ENCODE assay signal across 17 cellular contexts in genomic region chr19:18338471-18339001, GRCh38. TPM values are rescaled to one million over a fixed set of nuclear protein-coding genes. Genes with fewer than 3 reads are reported as not detected.
A peak's percentile ranks its signal among the peaks of the same experiment; 100 is the strongest.
DNase-seq lines count a peak whose midpoint lies in the region; TF ChIP-seq lines count a peak whose summit lies in the region.
"Had no signal": no experiment of that assay in that cellular context is flagged by ENCODE, and none has a peak within 500 bp of the region (broad histone marks: within the 10 kb centered on the region; RNA-seq: fewer than 3 reads in every experiment).

No MANE protein-coding gene starts in this region.

- DNase-seq in T-helper 1 cell (no peak), NCI-H187 (lab: John Stamatoyannopoulos, UW) (no peak), RPMI8226 (no peak)
- DNase-seq in activated T-helper 2 cell treated with anti-CD3 and anti-CD28 coated beads, Interferon-gamma antibody, Interleukin-2, Interleukin-4, amounts not matched to agents 10 μg/mL and 5 μg/mL and 100 μg/mL, durations not matched to agents 14 hours and 24 hours and 36 hours (ENCODE audit: low spot score) = no peak
- DNase-seq: 8988T; activated effector memory CD4-positive, alpha-beta T cell treated with anti-CD3 and anti-CD28 coated beads, Interleukin-2, amount 50 U/mL, for 16 hours; COR-L47; effector CD4-positive, alpha-beta T cell; KBM-7; NCI-H1092 treated with DMSO at 0.1 percent for 48 hours; NCI-H2171 treated with DMSO at 0.1 percent for 48 hours; stimulated activated naive CD4-positive, alpha-beta T cell treated with Interleukin-2 at 50 U/mL for 16 hours; T1000; upper lobe of right lung had no signal

- intact Hi-C loops in activated T-helper 2 cell treated with anti-CD3 and anti-CD28 coated beads, Interferon-gamma antibody, Interleukin-2, Interleukin-4, amounts not matched to agents 10 μg/mL and 5 μg/mL and 100 μg/mL, durations not matched to agents 14 hours and 24 hours and 36 hours (cut with micrococcal nuclease) = no loop called here

- no peaks in the 10 kb centered on the region for H3K9me3 Mint-ChIP-seq in T-helper 1 cell treated with Interleukin-12 subunit alpha and Interleukin-12 subunit beta and Interleukin-4 antibody, amounts not matched to agents 30 μg/mL and 1 μg/mL, for 36 hours
- H3K9me3 Mint-ChIP-seq in activated T-helper 2 cell treated with anti-CD3 and anti-CD28 coated beads, Interferon-gamma antibody, Interleukin-2, Interleukin-4, amounts not matched to agents 10 μg/mL and 5 μg/mL and 100 μg/mL, durations not matched to agents 14 hours and 24 hours and 36 hours = no peaks in the 10 kb centered on the region
- H3K9me3 Mint-ChIP-seq in nephron = no peaks in the 10 kb centered on the region

- H3K4me1 Mint-ChIP-seq in T-helper 1 cell treated with Interleukin-12 subunit alpha and Interleukin-12 subunit beta and Interleukin-4 antibody, amounts not matched to agents 30 μg/mL and 1 μg/mL, for 36 hours (ENCODE audit: low read depth) = peaks cover 8% of the 10 kb centered on the region
- H3K4me1 Mint-ChIP-seq in activated T-helper 2 cell treated with anti-CD3 and anti-CD28 coated beads, Interferon-gamma antibody, Interleukin-2, Interleukin-4, amounts not matched to agents 10 μg/mL and 5 μg/mL and 100 μg/mL, durations not matched to agents 14 hours and 24 hours and 36 hours (ENCODE audit: low read depth) = peaks cover 6% of the 10 kb centered on the region
- peaks cover 5% of the 10 kb centered on the region for H3K4me1 Mint-ChIP-seq in nephron

- H3K36me3 Mint-ChIP-seq in T-helper 1 cell treated with Interleukin-12 subunit alpha and Interleukin-12 subunit beta and Interleukin-4 antibody, amounts not matched to agents 30 μg/mL and 1 μg/mL, for 36 hours (ENCODE audit: low read depth) = peaks cover 4% of the 10 kb centered on the region
- H3K36me3 Mint-ChIP-seq in activated T-helper 2 cell treated with anti-CD3 and anti-CD28 coated beads, Interferon-gamma antibody, Interleukin-2, Interleukin-4, amounts not matched to agents 10 μg/mL and 5 μg/mL and 100 μg/mL, durations not matched to agents 14 hours and 24 hours and 36 hours (ENCODE audit: low read depth) = no peaks in the 10 kb centered on the region
- H3K36me3 Mint-ChIP-seq in nephron (ENCODE audit: low read depth) = no peaks in the 10 kb centered on the region

- peak overlapping the region; percentile 21 for H3K4me3 Mint-ChIP-seq in T-helper 1 cell treated with Interleukin-12 subunit alpha and Interleukin-12 subunit beta and Interleukin-4 antibody, amounts not matched to agents 30 μg/mL and 1 μg/mL, for 36 hours
- H3K4me3 Mint-ChIP-seq in activated T-helper 2 cell treated with anti-CD3 and anti-CD28 coated beads, Interferon-gamma antibody, Interleukin-2, Interleukin-4, amounts not matched to agents 10 μg/mL and 5 μg/mL and 100 μg/mL, durations not matched to agents 14 hours and 24 hours and 36 hours (ENCODE audit: low read depth) = peak overlapping the region; percentile 64
- H3K4me3 Mint-ChIP-seq in nephron = peak overlapping the region; percentile 60 to 81 (median 69)

- TF ChIP-seq CTCF in nephron (IDR thresholded peaks at IDR 0.05; ENCODE audit: unreplicated experiment in 3 of 3) = no peak

- H3K27me3 Mint-ChIP-seq in T-helper 1 cell treated with Interleukin-12 subunit alpha and Interleukin-12 subunit beta and Interleukin-4 antibody, amounts not matched to agents 30 μg/mL and 1 μg/mL, for 36 hours (ENCODE audit: low read depth) = no peaks in the 10 kb centered on the region
- no peaks in the 10 kb centered on the region for H3K27me3 Mint-ChIP-seq in activated T-helper 2 cell treated with anti-CD3 and anti-CD28 coated beads, Interferon-gamma antibody, Interleukin-2, Interleukin-4, amounts not matched to agents 10 μg/mL and 5 μg/mL and 100 μg/mL, durations not matched to agents 14 hours and 24 hours and 36 hours (ENCODE audit: low read depth)
- H3K27me3 Mint-ChIP-seq in nephron (ENCODE audit: low read depth) = peaks cover 4% of the 10 kb centered on the region

- no peak overlapping the region for H3K27ac Mint-ChIP-seq in T-helper 1 cell treated with Interleukin-12 subunit alpha and Interleukin-12 subunit beta and Interleukin-4 antibody, amounts not matched to agents 30 μg/mL and 1 μg/mL, for 36 hours
- H3K27ac Mint-ChIP-seq in activated T-helper 2 cell treated with anti-CD3 and anti-CD28 coated beads, Interferon-gamma antibody, Interleukin-2, Interleukin-4, amounts not matched to agents 10 μg/mL and 5 μg/mL and 100 μg/mL, durations not matched to agents 14 hours and 24 hours and 36 hours = no peak overlapping the region
- peak overlapping the region; percentile 53 to 83 (median 56) for H3K27ac Mint-ChIP-seq in nephron

RNA-seq across cellular contexts. Expression of gene PGPEP1, which starts 1.9 kb away (rescaled TPM):
- total RNA-seq in activated T-helper 2 cell treated with anti-CD3 and anti-CD28 coated beads, Interferon-gamma antibody, Interleukin-2, Interleukin-4, amounts not matched to agents 10 μg/mL and 5 μg/mL and 100 μg/mL, durations not matched to agents 14 hours and 24 hours and 36 hours = 24.9 and 29.4 TPM in 2 replicates

RNA-seq across cellular contexts. Expression of gene LSM4, which starts 15.7 kb away (rescaled TPM):
- total RNA-seq in activated T-helper 2 cell treated with anti-CD3 and anti-CD28 coated beads, Interferon-gamma antibody, Interleukin-2, Interleukin-4, amounts not matched to agents 10 μg/mL and 5 μg/mL and 100 μg/mL, durations not matched to agents 14 hours and 24 hours and 36 hours = 198 and 208 TPM in 2 replicates

RNA-seq across cellular contexts. Expression of gene GDF15, which starts 47.4 kb away (rescaled TPM):
- total RNA-seq in activated T-helper 2 cell treated with anti-CD3 and anti-CD28 coated beads, Interferon-gamma antibody, Interleukin-2, Interleukin-4, amounts not matched to agents 10 μg/mL and 5 μg/mL and 100 μg/mL, durations not matched to agents 14 hours and 24 hours and 36 hours = not detected in 2 replicates

RNA-seq across cellular contexts. Expression of gene JUND, which starts 57.1 kb away (rescaled TPM):
- total RNA-seq in activated T-helper 2 cell treated with anti-CD3 and anti-CD28 coated beads, Interferon-gamma antibody, Interleukin-2, Interleukin-4, amounts not matched to agents 10 μg/mL and 5 μg/mL and 100 μg/mL, durations not matched to agents 14 hours and 24 hours and 36 hours = 462 and 464 TPM in 2 replicates

RNA-seq across cellular contexts. Expression of gene LRRC25, which starts 58.9 kb away (rescaled TPM):
- total RNA-seq in activated T-helper 2 cell treated with anti-CD3 and anti-CD28 coated beads, Interferon-gamma antibody, Interleukin-2, Interleukin-4, amounts not matched to agents 10 μg/mL and 5 μg/mL and 100 μg/mL, durations not matched to agents 14 hours and 24 hours and 36 hours = not detected in 2 replicates
- total RNA-seq: G401 had no signal

Comparison
In these comparisons a context has a peak if more than half of its experiments do, and no peak if none do; other contexts are left out.
1. H3K27ac Mint-ChIP-seq: peak in nephron (3 of 3); none in T-helper 1 cell treated with Interleukin-12 subunit alpha and Interleukin-12 subunit beta and Interleukin-4 antibody, amounts not matched to agents 30 μg/mL and 1 μg/mL, for 36 hours (single experiment) and activated T-helper 2 cell treated with anti-CD3 and anti-CD28 coated beads, Interferon-gamma antibody, Interleukin-2, Interleukin-4, amounts not matched to agents 10 μg/mL and 5 μg/mL and 100 μg/mL, durations not matched to agents 14 hours and 24 hours and 36 hours (single experiment).
2. Peak in every context shown above with its lines, with median percentiles within 50 percentile points of each other: H3K4me3 Mint-ChIP-seq.